In genomic region chr6:16712931-16713484, GRCh38 we compare ENCODE assay signal across 1 cellular context.
TF ChIP-seq lines count a peak whose summit lies in the region.

No MANE protein-coding gene starts in this region.

TF ChIP-seq in HEK293, 187 proteins besides CTCF, POLR2A, EP300 and RAD21 (continued from another document and continues in another):
- peak; percentile 60 for TF ChIP-seq PRDM10 (tag by site-specific recombination; IDR thresholded peaks at IDR 0.05)
- TF ChIP-seq ZXDB (tag by site-specific recombination; IDR thresholded peaks at IDR 0.05): peak; percentile 87
- no peak for TF ChIP-seq ZNF621 (tag by site-specific recombination; IDR thresholded peaks at IDR 0.05)
- peak; percentile 94 for TF ChIP-seq ZNF24 (tag by site-specific recombination; IDR thresholded peaks at IDR 0.05)
- no peak for TF ChIP-seq ZBTB10 (tag by site-specific recombination; IDR thresholded peaks at IDR 0.05)
- no peak for TF ChIP-seq ZNF426 (tag by site-specific recombination; IDR thresholded peaks at IDR 0.05)
- TF ChIP-seq ZNF660 (tag by site-specific recombination; IDR thresholded peaks at IDR 0.05): peak; percentile 88
- peak; percentile 48; the same call in 1 of the 2 replicates for TF ChIP-seq OVOL3 (tag by site-specific recombination; IDR thresholded peaks at IDR 0.05)
- TF ChIP-seq ZNF292 (tag by site-specific recombination; IDR thresholded peaks at IDR 0.05; ENCODE audit: borderline replicate concordance, low read depth): no peak
- TF ChIP-seq ZNF596 (tag by site-specific recombination; IDR thresholded peaks at IDR 0.05): no peak; the same call in 1 of the 2 replicates
- TF ChIP-seq ZNF664 (tag by site-specific recombination; IDR thresholded peaks at IDR 0.05): peak; percentile 22; the same call in 1 of the 2 replicates
- peak; percentile 86 for TF ChIP-seq KLF10 (tag by site-specific recombination; IDR thresholded peaks at IDR 0.05)
- peak; percentile 91 for TF ChIP-seq WT1 (tag by site-specific recombination; IDR thresholded peaks at IDR 0.05)
- peak; percentile 86 for TF ChIP-seq ZNF558 (tag by site-specific recombination; IDR thresholded peaks at IDR 0.05)
- no peak; the same call in 1 of the 2 replicates for TF ChIP-seq ZNF654 (tag by site-specific recombination; IDR thresholded peaks at IDR 0.05; ENCODE audit: low read depth)
- TF ChIP-seq ZNF266 (tag by site-specific recombination; IDR thresholded peaks at IDR 0.05; ENCODE audit: low read depth): no peak
- TF ChIP-seq PBX3 (CRISPR knock-in tag; IDR thresholded peaks at IDR 0.05): no peak
- no peak for TF ChIP-seq SCRT2 (tag by site-specific recombination; IDR thresholded peaks at IDR 0.05)
- TF ChIP-seq ZNF112 (tag by site-specific recombination; IDR thresholded peaks at IDR 0.05): no peak
- no peak for TF ChIP-seq ZSCAN16 (tag by site-specific recombination; IDR thresholded peaks at IDR 0.05)
- no peak for TF ChIP-seq ZNF16 (tag by site-specific recombination; IDR thresholded peaks at IDR 0.05; ENCODE audit: low read depth)
- TF ChIP-seq ZNF311 (tag by site-specific recombination; IDR thresholded peaks at IDR 0.05; ENCODE audit: borderline replicate concordance): no peak
- no peak for TF ChIP-seq ZNF433 (tag by site-specific recombination; IDR thresholded peaks at IDR 0.05; ENCODE audit: low read depth)
- no peak for TF ChIP-seq ZNF280C (tag by site-specific recombination; IDR thresholded peaks at IDR 0.05)
- peak; percentile 66 for TF ChIP-seq ZNF398 (tag by site-specific recombination; IDR thresholded peaks at IDR 0.05)
- no peak for TF ChIP-seq ZNF114 (tag by site-specific recombination; IDR thresholded peaks at IDR 0.05)
- peak; percentile 26; the same call in 1 of the 2 replicates for TF ChIP-seq ZNF518A (tag by site-specific recombination; conservative IDR thresholded peaks at IDR 0.05; ENCODE audit: low read depth)
- TF ChIP-seq ZNF239 (tag by site-specific recombination; IDR thresholded peaks at IDR 0.05): no peak
- TF ChIP-seq KLF8 (tag by site-specific recombination; IDR thresholded peaks at IDR 0.05): peak; percentile 91
- peak; percentile 87 for TF ChIP-seq ZNF184 (tag by site-specific recombination; IDR thresholded peaks at IDR 0.05)
- TF ChIP-seq GLIS1 (tag by site-specific recombination; IDR thresholded peaks at IDR 0.05): 0 out of 2 replicates have a peak, but pooled peaks have one; percentile 17
- no peak for TF ChIP-seq KLF1 (tag by site-specific recombination; IDR thresholded peaks at IDR 0.05)
- TF ChIP-seq ZNF658 (tag by site-specific recombination; IDR thresholded peaks at IDR 0.05): no peak
- TF ChIP-seq ZBTB44 (tag by site-specific recombination; IDR thresholded peaks at IDR 0.05): peak; percentile 62; the same call in 1 of the 2 replicates
- no peak for TF ChIP-seq ZNF274 (IDR thresholded peaks at IDR 0.05; ENCODE audit: low read length)
- TF ChIP-seq ZNF274 (tag by site-specific recombination; IDR thresholded peaks at IDR 0.05; ENCODE audit: borderline replicate concordance): no peak
- no peak for TF ChIP-seq ZNF155 (tag by site-specific recombination; IDR thresholded peaks at IDR 0.05)
- TF ChIP-seq KLF17 (tag by site-specific recombination; IDR thresholded peaks at IDR 0.05): peak; percentile 96
- TF ChIP-seq SCRT1 (tag by site-specific recombination; IDR thresholded peaks at IDR 0.05; ENCODE audit: borderline replicate concordance): no peak
- TF ChIP-seq ZBTB48 (tag by site-specific recombination; IDR thresholded peaks at IDR 0.05): peak; percentile 48; the same call in 1 of the 2 replicates
- peak; percentile 98 for TF ChIP-seq ZNF366 (tag by site-specific recombination; conservative IDR thresholded peaks at IDR 0.05)
- TF ChIP-seq ZNF530 (tag by site-specific recombination; IDR thresholded peaks at IDR 0.05; ENCODE audit: low read depth): no peak
- TF ChIP-seq ZNF560 (tag by site-specific recombination; IDR thresholded peaks at IDR 0.05; ENCODE audit: borderline replicate concordance): no peak
- no peak for TF ChIP-seq ZNF341 (tag by site-specific recombination; IDR thresholded peaks at IDR 0.05; ENCODE audit: low read depth)
- no peak for TF ChIP-seq ZNF121 (tag by site-specific recombination; IDR thresholded peaks at IDR 0.05)
